Comparison of ENCODE assay signal across 8 cellular contexts in the genomic region with DNA sequence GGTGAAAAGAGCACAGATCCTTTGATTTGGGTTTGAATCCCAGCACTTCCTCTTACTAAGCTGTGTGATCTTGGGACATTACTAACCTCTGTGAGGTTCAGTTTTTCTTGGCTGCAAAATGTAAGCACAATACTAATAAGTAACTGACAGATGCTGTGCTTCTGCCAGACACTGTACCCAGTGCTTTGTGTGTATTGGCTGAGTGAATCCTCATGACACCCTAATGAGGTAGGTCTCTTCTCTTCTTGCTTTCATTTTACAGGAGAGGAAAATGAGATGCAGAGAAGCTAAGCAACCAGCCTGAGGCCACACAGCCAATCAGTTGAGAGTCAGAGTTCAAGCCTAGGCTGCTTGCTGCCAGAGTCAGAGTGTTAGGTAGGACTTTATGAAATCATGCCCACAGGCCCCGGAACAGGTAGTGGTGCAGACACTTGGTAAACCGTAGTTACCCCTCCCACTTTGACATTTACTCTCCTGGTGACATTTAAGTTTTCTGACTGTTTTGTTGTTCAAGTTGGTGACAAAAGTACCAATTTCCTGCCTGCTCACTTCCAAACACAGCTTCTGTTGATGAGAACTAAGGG. TPM values are rescaled to one million over a fixed set of nuclear protein-coding genes. Genes with fewer than 3 reads are reported as not detected.
A peak's percentile ranks its signal among the peaks of the same experiment; 100 is the strongest.
DNase-seq lines count a peak whose midpoint lies in the region; ATAC-seq and TF ChIP-seq lines count a peak whose summit lies in the region.

No MANE protein-coding gene starts in this region.

- no peak overlapping the region for H3K4me2 ChIP-seq in GM23248 (ENCODE audit: unreplicated experiment)

- H3K4me1 Mint-ChIP-seq in stimulated activated naive B cell treated with anti-CD40 and anti-IgM and Interleukin-4, amounts not matched to agents 10 μg/mL and 1 μg/mL and 100 μg/mL, for 72 hours = peaks cover 55 to 84% of the 10 kb centered on the region in 2 donors

- no peak overlapping the region for H2AFZ ChIP-seq in GM23248

- TF ChIP-seq CTCF in kidney epithelial cell (IDR thresholded peaks at IDR 0.05; ENCODE audit: insufficient read depth, low read length, poor library complexity, severe bottlenecking) = no peak

- H3K9me3 Mint-ChIP-seq in stimulated activated naive B cell treated with anti-CD40 and anti-IgM and Interleukin-4, amounts not matched to agents 10 μg/mL and 1 μg/mL and 100 μg/mL, for 72 hours = no peaks in the 10 kb centered on the region

- H3K9me2 ChIP-seq in GM23248 (ENCODE audit: insufficient read depth) = no peaks in the 10 kb centered on the region

- peaks cover 22% of the 10 kb centered on the region for H3F3A ChIP-seq in GM23248 (ENCODE audit: insufficient read depth)

- H3K9ac ChIP-seq in GM23248 = no peak overlapping the region

- peak; percentile 83 to 92 for ATAC-seq in stimulated activated naive B cell treated with anti-CD40 and anti-IgM and Interleukin-4, amounts not matched to agents 10 μg/mL and 1 μg/mL and 100 μg/mL, for 72 hours (replicated peaks)

- peaks cover 94% of the 10 kb centered on the region for H3K79me2 ChIP-seq in GM23248 (ENCODE audit: insufficient read depth)

- peak overlapping the region; percentile 86 for H3K27ac Mint-ChIP-seq in stimulated activated naive B cell treated with anti-CD40 and anti-IgM and Interleukin-4, amounts not matched to agents 10 μg/mL and 1 μg/mL and 100 μg/mL, for 72 hours

- H3K36me3 ChIP-seq in GM23248 (ENCODE audit: low read depth) = no peaks in the 10 kb centered on the region
- H3K36me3 ChIP-seq in kidney epithelial cell (ENCODE audit: control insufficient read depth, insufficient read depth, low read length) = no peaks in the 10 kb centered on the region
- no peaks in the 10 kb centered on the region for H3K36me3 ChIP-seq in SJCRH30

- H3K27ac ChIP-seq in GM23248 (peak overlapping the region; percentile 15; the same call in 1 of the 2 replicates), SJCRH30 (no peak overlapping the region)

- no peak overlapping the region for H3K4me3 ChIP-seq in GM23248
- H3K4me3 ChIP-seq in kidney epithelial cell (ENCODE audit: low read depth, low read length) = no peak overlapping the region
- H3K4me3 ChIP-seq in SJCRH30 = no peak overlapping the region

- H3K4me3 Mint-ChIP-seq in stimulated activated naive B cell treated with anti-CD40 and anti-IgM and Interleukin-4, amounts not matched to agents 10 μg/mL and 1 μg/mL and 100 μg/mL, for 72 hours = peak overlapping the region; percentile 37 to 55

- no peaks in the 10 kb centered on the region for H3K36me3 Mint-ChIP-seq in stimulated activated naive B cell treated with anti-CD40 and anti-IgM and Interleukin-4, amounts not matched to agents 10 μg/mL and 1 μg/mL and 100 μg/mL, for 72 hours

- DNase-seq in EH (ENCODE audit: low read depth) = peak; percentile 86
- DNase-seq in GM23248 = peak; percentile 73
- DNase-seq in NCI-H226 = peak; percentile 48
- peak; percentile 76 for DNase-seq in activated effector memory CD4-positive, alpha-beta T cell treated with Interleukin-2 at 50 U/mL for 16 hours
- peak; percentile 71 for DNase-seq in kidney epithelial cell (ENCODE audit: low read depth)
- DNase-seq in stimulated activated naive B cell treated with anti-CD40 and anti-IgM and Interleukin-4, amounts not matched to agents 10 μg/mL and 1 μg/mL and 100 μg/mL, for 72 hours = peak; percentile 51
- DNase-seq in SJCRH30 = no peak
- no peak for DNase-seq in DMS153 treated with DMSO at 0.1 percent for 48 hours (lab: John Stamatoyannopoulos, UW; ENCODE audit: unreplicated experiment)

- no peaks in the 10 kb centered on the region; the same call in 1 of the 2 replicates for H4K20me1 ChIP-seq in GM23248 (ENCODE audit: insufficient read depth)

- in situ Hi-C loops in GM23248 (cut with MboI) = loop anchor here (10.0 kb wide), 1 partner anchor 63 kb away; no protein-coding TSS in a partner anchor

- peaks cover 42% of the 10 kb centered on the region for H3K4me1 ChIP-seq in GM23248 (ENCODE audit: insufficient read depth)
- H3K4me1 ChIP-seq in SJCRH30 = no peaks in the 10 kb centered on the region; the same call in 1 of the 2 replicates

- H3K9me3 ChIP-seq in GM23248 (ENCODE audit: low read depth) (no peaks in the 10 kb centered on the region), SJCRH30 (replicated peaks) (no peaks in the 10 kb centered on the region)

- H3K27me3 Mint-ChIP-seq in stimulated activated naive B cell treated with anti-CD40 and anti-IgM and Interleukin-4, amounts not matched to agents 10 μg/mL and 1 μg/mL and 100 μg/mL, for 72 hours = no peaks in the 10 kb centered on the region

- WGBS in GM23248 (ENCODE audit: low coverage in 1 of 2, low lambda C conversion rate in 2 of 2, missing lambda C conversion rate in 2 of 2), 2 experiments = 94 to 95% methylated on average over 2 of the region's 2 CpGs

- no peaks in the 10 kb centered on the region for H3K27me3 ChIP-seq in GM23248 (replicated peaks; ENCODE audit: insufficient read depth)
- H3K27me3 ChIP-seq in kidney epithelial cell (ENCODE audit: control insufficient read depth, insufficient read depth, low read length) = no peaks in the 10 kb centered on the region
- H3K27me3 ChIP-seq in SJCRH30 = 0 out of 2 replicates have a peak, but pooled peaks cover 4% of the 10 kb centered on the region

RNA-seq across cellular contexts. Expression of a gene that starts 21.2 kb away (rescaled TPM):
- total RNA-seq in GM23248 (2014; rRNA removed; shearing (Covaris generic)) = 9.5 and 10.0 TPM in 2 replicates
- polyA plus RNA-seq in GM23248 (2016; fragmentation: Nextera tagmentation; extraction: Ambion mirVana) = 4.1 and 4.5 TPM in 2 replicates
- 42.3 and 49.6 TPM in 2 replicates for total RNA-seq in kidney epithelial cell
- total RNA-seq in SJCRH30 (2014; rRNA removed; shearing (Covaris generic)) = 0.68 and 1.0 TPM in 2 replicates

Comparison
In these comparisons a context has a peak if more than half of its experiments do, and no peak if none do; other contexts are left out.
1. DNase-seq: peak in EH (single experiment), GM23248 (single experiment), NCI-H226 (single experiment), activated effector memory CD4-positive, alpha-beta T cell treated with Interleukin-2 at 50 U/mL for 16 hours (single experiment), kidney epithelial cell (single experiment) and stimulated activated naive B cell treated with anti-CD40 and anti-IgM and Interleukin-4, amounts not matched to agents 10 μg/mL and 1 μg/mL and 100 μg/mL, for 72 hours (single experiment); none in SJCRH30 (0 of 2) and DMS153 treated with DMSO at 0.1 percent for 48 hours (single experiment).